Comparison of ENCODE assay signal across 12 cellular contexts in the genomic region with DNA sequence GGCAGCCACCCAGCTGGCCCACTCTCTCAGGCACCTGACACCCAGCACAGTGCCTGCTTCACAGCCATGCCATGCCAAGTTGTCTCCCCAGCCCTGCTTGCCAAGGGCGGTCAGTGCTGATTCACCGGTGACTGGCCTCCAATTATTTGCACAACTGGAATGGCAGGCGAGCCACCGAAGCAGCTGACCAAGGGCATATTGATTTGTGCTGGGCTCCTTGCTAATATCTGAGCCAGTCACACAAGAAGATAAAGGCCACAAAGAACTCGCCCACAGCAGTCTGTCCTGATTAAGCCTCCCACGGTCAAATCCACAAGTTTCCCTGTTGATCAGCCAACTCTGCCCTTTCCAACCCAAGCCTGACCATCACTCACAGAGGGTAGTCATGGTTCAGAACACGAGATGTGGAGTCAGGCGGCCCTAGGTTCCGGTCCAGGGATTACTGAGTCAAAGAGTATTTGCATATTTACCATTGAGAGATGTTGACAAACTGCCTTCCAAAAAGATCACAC. TPM values are rescaled to one million over a fixed set of nuclear protein-coding genes. Genes with fewer than 3 reads are reported as not detected.
A peak's percentile ranks its signal among the peaks of the same experiment; 100 is the strongest.
DNase-seq lines count a peak whose midpoint lies in the region; TF ChIP-seq lines count a peak whose summit lies in the region.
"Had no signal": no experiment of that assay in that cellular context is flagged by ENCODE, and none has a peak within 500 bp of the region (broad histone marks: within the 10 kb centered on the region; RNA-seq: fewer than 3 reads in every experiment).

No MANE protein-coding gene starts in this region.

- WGBS in esophagus, 2 donors, result 62 to 68% methylated on average over 9 of the region's 9 CpGs
- WGBS in esophagus muscularis mucosa, result 86% methylated on average over 9 of the region's 9 CpGs

- H3K9me3 ChIP-seq in esophagus (ENCODE audit: control insufficient read depth in 2 of 2, insufficient read depth in 1 of 2, low read depth in 1 of 2, low read length in 1 of 2) (no peaks in the 10 kb centered on the region), esophagus muscularis mucosa (no peaks in the 10 kb centered on the region)

- TF ChIP-seq POLR2A in esophagus muscularis mucosa (IDR thresholded peaks at IDR 0.05; ENCODE audit: low read depth), result no peak

- peak overlapping the region; percentile 48 to 72 for H3K27ac ChIP-seq in esophagus (ENCODE audit: low read depth in 2 of 2, low read length in 1 of 2)
- no peak overlapping the region for H3K27ac ChIP-seq in esophagus muscularis mucosa (replicated peaks in 1 of 4)
- H3K27ac ChIP-seq: skin epidermis had no signal

- TF ChIP-seq CTCF in esophagus muscularis mucosa (IDR thresholded peaks at IDR 0.05), result no peak

- no peaks in the 10 kb centered on the region for H3K36me3 ChIP-seq in esophagus (ENCODE audit: control insufficient read depth in 2 of 2, insufficient read depth in 2 of 2, low read length in 1 of 2)
- no peaks in the 10 kb centered on the region for H3K36me3 ChIP-seq in esophagus muscularis mucosa

- intact Hi-C loops in esophagus muscularis mucosa (cut with DNase I), result loop anchor here (10.0 kb wide), 1 partner anchor 48 kb away; no protein-coding TSS in a partner anchor

- peak; percentile 43 for DNase-seq in GM03348 (ENCODE audit: low spot score)
- peak; percentile 46 for DNase-seq in NCI-H460 (ENCODE audit: extremely low read depth, low read depth)
- DNase-seq in renal cortical epithelial cell (ENCODE audit: low read depth), result peak; percentile 94
- DNase-seq in esophagus muscularis mucosa (ENCODE audit: extremely low spot score), result no peak
- DNase-seq in globus pallidus (ENCODE audit: low spot score), result no peak
- DNase-seq in NCI-H2107 (lab: John Stamatoyannopoulos, UW), result no peak
- no peak for DNase-seq in GF-D8 (lab: John Stamatoyannopoulos, UW)
- DNase-seq: activated gamma-delta T cell; effector memory CD8-positive, alpha-beta T cell; left colon had no signal

- H3K27me3 ChIP-seq in esophagus (ENCODE audit: control insufficient read depth in 1 of 2, insufficient read depth in 2 of 2, low read length in 2 of 2) (no peaks in the 10 kb centered on the region), esophagus muscularis mucosa (no peaks in the 10 kb centered on the region)

- peaks cover 2 to 5% of the 10 kb centered on the region in 2 donors for H3K4me1 ChIP-seq in esophagus (ENCODE audit: control insufficient read depth in 2 of 2, insufficient read depth in 2 of 2, low read length in 1 of 2)
- H3K4me1 ChIP-seq in esophagus muscularis mucosa, result peaks cover 0 to 7% (median 1%) of the 10 kb centered on the region in 4 donors

- H3K4me3 ChIP-seq in esophagus (ENCODE audit: low read depth in 1 of 2, low read length in 2 of 2), result no peak overlapping the region
- no peak overlapping the region for H3K4me3 ChIP-seq in esophagus muscularis mucosa
- H3K4me3 ChIP-seq: skin epidermis had no signal

- TF ChIP-seq EP300 in esophagus muscularis mucosa (IDR thresholded peaks at IDR 0.05), result no peak

RNA-seq across cellular contexts. Expression of gene EEIG1, which starts 6.4 kb away (rescaled TPM):
- total RNA-seq in NCI-H460 (2014; rRNA removed; shearing (Covaris generic)), result 9.2 and 12.2 TPM in 2 replicates
- 11.6 and 14.6 TPM in 2 replicates for polyA plus RNA-seq in NCI-H460 (2014; cell fraction: nucleus; rRNA removed)
- polyA plus RNA-seq in esophagus, result 10 to 100 TPM; 34.3 to 53.1 TPM
- total RNA-seq in renal cortical epithelial cell, result 5.0 and 39.1 TPM in 2 replicates
- total RNA-seq in esophagus muscularis mucosa, result 10 to 100 TPM; 12.4 to 29.5 (median 20.0) TPM

RNA-seq across cellular contexts. Expression of gene DPM2, which starts 49.5 kb away (rescaled TPM):
- total RNA-seq in NCI-H460 (2014; rRNA removed; shearing (Covaris generic)), result 31.1 and 39.5 TPM in 2 replicates
- 35.0 and 39.1 TPM in 2 replicates for polyA plus RNA-seq in NCI-H460 (2014; cell fraction: nucleus; rRNA removed)
- polyA plus RNA-seq in esophagus, result 10 to 100 TPM; 25.2 to 28.2 TPM
- total RNA-seq in renal cortical epithelial cell, result 6.4 and 7.1 TPM in 2 replicates
- total RNA-seq in esophagus muscularis mucosa, result 10 to 100 TPM in 1 of 4 donors, 1 to 10 TPM in 3; 6.6 to 13.3 (median 8.5) TPM

RNA-seq across cellular contexts. Expression of gene PIP5KL1, which starts 56.6 kb away (rescaled TPM):
- 2.8 and 4.5 TPM in 2 replicates for total RNA-seq in NCI-H460 (2014; rRNA removed; shearing (Covaris generic))
- 41.2 and 50.3 TPM in 2 replicates for polyA plus RNA-seq in NCI-H460 (2014; cell fraction: nucleus; rRNA removed)
- 1 to 10 TPM; 2.7 to 4.8 TPM for polyA plus RNA-seq in esophagus
- total RNA-seq in renal cortical epithelial cell (0.65 and 2.1 TPM in 2 replicates), esophagus muscularis mucosa (1 to 10 TPM; 1.3 to 2.8 (median 2.2) TPM)

Comparison
In these comparisons a context has a peak if more than half of its experiments do, and no peak if none do; other contexts are left out.
1. DNase-seq: peak in GM03348 (single experiment), NCI-H460 (single experiment) and renal cortical epithelial cell (single experiment); none in esophagus muscularis mucosa (single experiment), globus pallidus (single experiment), NCI-H2107 (single experiment) and GF-D8 (single experiment).
2. H3K27ac ChIP-seq: peak in esophagus (2 of 2); none in esophagus muscularis mucosa (0 of 4).